2 cellular contexts compared by ENCODE assay signal in the genomic region with DNA sequence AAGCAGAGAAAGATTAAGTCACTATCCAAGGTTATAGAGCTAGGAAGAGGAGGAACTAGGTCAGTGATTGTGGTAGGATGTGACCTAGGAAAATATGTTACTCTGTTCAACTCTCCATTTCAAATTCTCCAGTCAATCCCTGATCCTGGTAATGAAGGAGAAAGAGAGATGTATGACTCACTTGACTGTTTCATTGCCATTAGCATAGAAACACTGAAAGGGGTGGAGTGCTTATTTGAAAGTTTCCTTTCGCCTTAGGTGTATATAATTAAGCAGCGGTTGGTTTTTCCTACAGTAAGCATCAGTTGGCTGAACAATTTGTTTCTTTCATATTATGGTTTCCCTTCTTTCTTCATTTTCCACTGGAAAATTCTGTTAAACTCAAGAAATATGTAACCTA.
TF ChIP-seq lines count a peak whose summit lies in the region.

No MANE protein-coding gene starts in this region.

TF ChIP-seq in SK-N-SH, 30 proteins besides CTCF, POLR2A, EP300 and RAD21 (continued from another document):
- TF ChIP-seq ZBTB33 (IDR thresholded peaks at IDR 0.05; ENCODE audit: borderline replicate concordance, low read depth), result no peak

TF ChIP-seq in SK-N-SH treated with all-trans-retinoic acid at 6 μM for 48 hours, 23 proteins besides CTCF, POLR2A, EP300 and RAD21 (continued from another document):
- TF ChIP-seq ISL1 (CRISPR knock-in tag; IDR thresholded peaks at IDR 0.05) (no peak), CSDC2 (CRISPR knock-in tag; IDR thresholded peaks at IDR 0.05) (no peak), ARNTL (CRISPR knock-in tag; IDR thresholded peaks at IDR 0.05; ENCODE audit: borderline replicate concordance, low read depth) (no peak), SNAI2 (CRISPR knock-in tag; IDR thresholded peaks at IDR 0.05) (no peak), TCF4 (CRISPR knock-in tag; IDR thresholded peaks at IDR 0.05; ENCODE audit: borderline replicate concordance) (no peak), ZFP30 (CRISPR knock-in tag; IDR thresholded peaks at IDR 0.05) (no peak), PPARA (CRISPR knock-in tag; IDR thresholded peaks at IDR 0.05; ENCODE audit: borderline replicate concordance) (no peak), CSRNP3 (CRISPR knock-in tag; IDR thresholded peaks at IDR 0.05) (no peak), TOX (CRISPR knock-in tag; IDR thresholded peaks at IDR 0.05; ENCODE audit: borderline replicate concordance) (no peak), GLIS3 (CRISPR knock-in tag; IDR thresholded peaks at IDR 0.05) (no peak)
- TF ChIP-seq, protein P1, sequence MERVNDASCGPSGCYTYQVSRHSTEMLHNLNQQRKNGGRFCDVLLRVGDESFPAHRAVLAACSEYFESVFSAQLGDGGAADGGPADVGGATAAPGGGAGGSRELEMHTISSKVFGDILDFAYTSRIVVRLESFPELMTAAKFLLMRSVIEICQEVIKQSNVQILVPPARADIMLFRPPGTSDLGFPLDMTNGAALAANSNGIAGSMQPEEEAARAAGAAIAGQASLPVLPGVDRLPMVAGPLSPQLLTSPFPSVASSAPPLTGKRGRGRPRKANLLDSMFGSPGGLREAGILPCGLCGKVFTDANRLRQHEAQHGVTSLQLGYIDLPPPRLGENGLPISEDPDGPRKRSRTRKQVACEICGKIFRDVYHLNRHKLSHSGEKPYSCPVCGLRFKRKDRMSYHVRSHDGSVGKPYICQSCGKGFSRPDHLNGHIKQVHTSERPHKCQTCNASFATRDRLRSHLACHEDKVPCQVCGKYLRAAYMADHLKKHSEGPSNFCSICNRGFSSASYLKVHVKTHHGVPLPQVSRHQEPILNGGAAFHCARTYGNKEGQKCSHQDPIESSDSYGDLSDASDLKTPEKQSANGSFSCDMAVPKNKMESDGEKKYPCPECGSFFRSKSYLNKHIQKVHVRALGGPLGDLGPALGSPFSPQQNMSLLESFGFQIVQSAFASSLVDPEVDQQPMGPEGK (CRISPR knock-in tag; IDR thresholded peaks at IDR 0.05; ENCODE audit: borderline replicate concordance), result no peak
- TF ChIP-seq, protein P2, sequence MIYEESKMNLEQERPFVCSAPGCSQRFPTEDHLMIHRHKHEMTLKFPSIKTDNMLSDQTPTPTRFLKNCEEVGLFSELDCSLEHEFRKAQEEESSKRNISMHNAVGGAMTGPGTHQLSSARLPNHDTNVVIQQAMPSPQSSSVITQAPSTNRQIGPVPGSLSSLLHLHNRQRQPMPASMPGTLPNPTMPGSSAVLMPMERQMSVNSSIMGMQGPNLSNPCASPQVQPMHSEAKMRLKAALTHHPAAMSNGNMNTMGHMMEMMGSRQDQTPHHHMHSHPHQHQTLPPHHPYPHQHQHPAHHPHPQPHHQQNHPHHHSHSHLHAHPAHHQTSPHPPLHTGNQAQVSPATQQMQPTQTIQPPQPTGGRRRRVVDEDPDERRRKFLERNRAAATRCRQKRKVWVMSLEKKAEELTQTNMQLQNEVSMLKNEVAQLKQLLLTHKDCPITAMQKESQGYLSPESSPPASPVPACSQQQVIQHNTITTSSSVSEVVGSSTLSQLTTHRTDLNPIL (CRISPR knock-in tag; IDR thresholded peaks at IDR 0.05; ENCODE audit: low read depth), result no peak
